ENCODE assay signal across 7 cellular contexts in the genomic region with DNA sequence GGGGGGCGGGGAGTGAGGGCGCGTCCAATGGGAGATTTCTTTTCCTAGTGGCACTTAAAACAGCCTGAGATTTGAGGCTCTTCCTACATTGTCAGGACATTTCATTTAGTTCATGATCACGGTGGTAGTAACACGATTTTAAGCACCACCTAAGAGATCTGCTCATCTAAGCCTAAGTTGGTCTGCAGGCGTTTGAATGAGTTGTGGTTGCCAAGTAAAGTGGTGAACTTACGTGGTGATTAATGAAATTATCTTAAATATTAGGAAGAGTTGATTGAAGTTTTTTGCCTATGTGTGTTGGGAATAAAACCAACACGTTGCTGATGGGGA. TPM values are rescaled to one million over a fixed set of nuclear protein-coding genes. Genes with fewer than 3 reads are reported as not detected.
DNase-seq lines count a peak whose midpoint lies in the region; ATAC-seq and TF ChIP-seq lines count a peak whose summit lies in the region.

No MANE protein-coding gene starts in this region.

- H3K4me1 ChIP-seq in HAP-1, result peaks cover 5% of the 10 kb centered on the region

- H3K4me3 ChIP-seq in HAP-1, result peak overlapping the region; percentile 100
- H3K4me3 ChIP-seq in iPS-11a (ENCODE audit: low read depth, low read length), result peak overlapping the region; percentile 79

- no peaks in the 10 kb centered on the region for H3K9me3 Mint-ChIP-seq in activated CD4-positive, alpha-beta memory T cell treated with anti-CD3 and anti-CD28 coated beads for 36 hours
- H3K9me3 Mint-ChIP-seq in stimulated activated naive B cell treated with anti-CD40 and anti-IgM and Interleukin-4, amounts not matched to agents 10 μg/mL and 1 μg/mL and 100 μg/mL, for 72 hours, result no peaks in the 10 kb centered on the region

- intact Hi-C loops in activated CD4-positive, alpha-beta memory T cell treated with anti-CD3 and anti-CD28 coated beads for 36 hours (cut with micrococcal nuclease), result loop anchor here (2.0 kb wide), 1 partner anchor 879 kb away; no protein-coding TSS in a partner anchor

- TF ChIP-seq CTCF in omental fat pad (IDR thresholded peaks at IDR 0.05), result no peak

- no peak for DNase-seq in HAP-1 (ENCODE audit: low spot score in 2 of 2)
- DNase-seq in activated CD4-positive, alpha-beta memory T cell treated with anti-CD3 and anti-CD28 coated beads for 36 hours, result no peak
- DNase-seq in stimulated activated naive B cell treated with anti-CD40 and anti-IgM and Interleukin-4, amounts not matched to agents 10 μg/mL and 1 μg/mL and 100 μg/mL, for 72 hours, result no peak
- DNase-seq in NCI-H146 (lab: John Stamatoyannopoulos, UW), result no peak
- no peak for DNase-seq in omental fat pad (ENCODE audit: low spot score)
- DNase-seq in SK-N-DZ (ENCODE audit: low spot score), result no peak

- peak overlapping the region; percentile 88 for H3K27ac Mint-ChIP-seq in activated CD4-positive, alpha-beta memory T cell treated with anti-CD3 and anti-CD28 coated beads for 36 hours
- H3K27ac Mint-ChIP-seq in stimulated activated naive B cell treated with anti-CD40 and anti-IgM and Interleukin-4, amounts not matched to agents 10 μg/mL and 1 μg/mL and 100 μg/mL, for 72 hours, result peak overlapping the region; percentile 99

- no peaks in the 10 kb centered on the region for H3K36me3 ChIP-seq in HAP-1 (replicated peaks)

- ATAC-seq in stimulated activated naive B cell treated with anti-CD40 and anti-IgM and Interleukin-4, amounts not matched to agents 10 μg/mL and 1 μg/mL and 100 μg/mL, for 72 hours (replicated peaks), result no peak
- no peak for ATAC-seq in omental fat pad (ENCODE audit: low FRiP score)

- no peaks in the 10 kb centered on the region for H3K9me3 ChIP-seq in HAP-1

- peak overlapping the region; percentile 89 for H3K4me3 Mint-ChIP-seq in activated CD4-positive, alpha-beta memory T cell treated with anti-CD3 and anti-CD28 coated beads for 36 hours
- peak overlapping the region; percentile 88 to 89 for H3K4me3 Mint-ChIP-seq in stimulated activated naive B cell treated with anti-CD40 and anti-IgM and Interleukin-4, amounts not matched to agents 10 μg/mL and 1 μg/mL and 100 μg/mL, for 72 hours

- H3K27me3 ChIP-seq in HAP-1 (ENCODE audit: low read depth), result no peaks in the 10 kb centered on the region

- no peaks in the 10 kb centered on the region for H3K27me3 Mint-ChIP-seq in activated CD4-positive, alpha-beta memory T cell treated with anti-CD3 and anti-CD28 coated beads for 36 hours
- no peaks in the 10 kb centered on the region for H3K27me3 Mint-ChIP-seq in stimulated activated naive B cell treated with anti-CD40 and anti-IgM and Interleukin-4, amounts not matched to agents 10 μg/mL and 1 μg/mL and 100 μg/mL, for 72 hours

- CTCF ChIA-PET in activated CD4-positive, alpha-beta memory T cell treated with anti-CD3 and anti-CD28 coated beads for 36 hours (lab: Charles Lee), result interaction anchor here (1.5 kb wide), 2 partner anchors 32 to 97 kb away, joined by 3 to 6 read pairs; no protein-coding TSS in a partner anchor

- H3K36me3 Mint-ChIP-seq in activated CD4-positive, alpha-beta memory T cell treated with anti-CD3 and anti-CD28 coated beads for 36 hours, result peaks cover 4% of the 10 kb centered on the region
- peaks cover 29 to 42% of the 10 kb centered on the region in 2 donors for H3K36me3 Mint-ChIP-seq in stimulated activated naive B cell treated with anti-CD40 and anti-IgM and Interleukin-4, amounts not matched to agents 10 μg/mL and 1 μg/mL and 100 μg/mL, for 72 hours

- H3K4me1 Mint-ChIP-seq in activated CD4-positive, alpha-beta memory T cell treated with anti-CD3 and anti-CD28 coated beads for 36 hours (ENCODE audit: low read depth), result peaks cover 31% of the 10 kb centered on the region
- H3K4me1 Mint-ChIP-seq in stimulated activated naive B cell treated with anti-CD40 and anti-IgM and Interleukin-4, amounts not matched to agents 10 μg/mL and 1 μg/mL and 100 μg/mL, for 72 hours, result peaks cover 25 to 40% of the 10 kb centered on the region in 2 donors

- in situ Hi-C loops in HAP-1 (cut with MboI; ENCODE audit: low sequenced_read_pairs), result no loop called here

- POLR2A ChIA-PET in activated CD4-positive, alpha-beta memory T cell treated with anti-CD3 and anti-CD28 coated beads for 36 hours (lab: Charles Lee), result no interaction called here

RNA-seq across cellular contexts. Expression of a gene that starts 1.1 kb away (rescaled TPM):
- 10 to 100 TPM; 57.6 to 69.8 TPM for total RNA-seq in activated CD4-positive, alpha-beta memory T cell treated with anti-CD3 and anti-CD28 coated beads for 36 hours
- 10 to 100 TPM; 37.6 to 78.7 (median 56.3) TPM for total RNA-seq in omental fat pad
- polyA plus RNA-seq in SK-N-DZ (2014; cell fraction: cytosol; rRNA removed), result 6.9 and 11.7 TPM in 2 replicates
- polyA plus RNA-seq in SK-N-DZ (2014; cell fraction: nucleus; rRNA removed), result 10.7 and 22.7 TPM in 2 replicates

RNA-seq across cellular contexts. Expression of a gene that starts 1.3 kb away (rescaled TPM):
- total RNA-seq in activated CD4-positive, alpha-beta memory T cell treated with anti-CD3 and anti-CD28 coated beads for 36 hours, result not detected
- not detected for total RNA-seq in omental fat pad
- polyA plus RNA-seq in SK-N-DZ (2014; cell fraction: cytosol; rRNA removed), result not detected in 2 replicates
- not detected in 2 replicates for polyA plus RNA-seq in SK-N-DZ (2014; cell fraction: nucleus; rRNA removed)
